In the genomic region with DNA sequence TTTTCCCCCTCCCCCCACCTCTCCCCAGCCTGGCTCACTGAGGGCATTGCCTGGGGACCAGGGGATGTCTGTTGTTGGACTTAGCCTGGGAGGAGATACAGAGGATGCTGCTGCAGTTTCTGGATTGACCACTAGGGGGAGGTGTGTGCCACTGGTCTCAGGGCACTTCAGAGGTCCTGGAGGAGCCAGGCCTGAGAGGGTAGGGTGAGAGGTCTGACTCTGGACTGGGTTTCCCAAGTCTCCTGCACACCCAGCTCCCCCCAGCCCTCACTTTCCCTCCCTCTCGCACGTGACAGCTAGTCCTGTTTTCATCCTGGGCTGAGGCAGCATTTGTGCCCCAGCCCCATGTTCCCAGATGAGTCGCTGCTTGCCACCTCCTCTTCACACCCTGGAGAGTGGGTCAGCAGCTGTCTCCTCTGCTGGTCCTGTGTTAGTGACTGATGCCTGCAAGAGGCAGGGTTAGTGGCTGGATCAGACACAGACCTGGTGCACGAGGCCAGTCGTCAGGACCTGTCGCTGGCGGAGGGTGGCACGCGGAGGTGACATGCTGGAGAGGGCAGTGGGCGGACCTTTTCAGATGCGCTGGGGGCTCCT, we compare ENCODE assay signal across 9 cellular contexts. TPM values are rescaled to one million over a fixed set of nuclear protein-coding genes. Genes with fewer than 3 reads are reported as not detected.
DNase-seq lines count a peak whose midpoint lies in the region; ATAC-seq and TF ChIP-seq lines count a peak whose summit lies in the region.
"Had no signal": no experiment of that assay in that cellular context is flagged by ENCODE, and none has a peak within 500 bp of the region (broad histone marks: within the 10 kb centered on the region; RNA-seq: fewer than 3 reads in every experiment).

No MANE protein-coding gene starts in this region.

- H3K4me3 Mint-ChIP-seq in endothelial cell (ENCODE audit: unreplicated experiment): no peak overlapping the region
- H3K4me3 Mint-ChIP-seq: IgD-negative memory B cell had no signal

- ATAC-seq in GM18873 (IDR thresholded peaks at IDR 0.05; ENCODE audit: low FRiP score, unreplicated experiment) (peak; percentile 55), HG03280 (IDR thresholded peaks at IDR 0.05; ENCODE audit: unreplicated experiment) (peak; percentile 64)

- no peaks in the 10 kb centered on the region for H3K36me3 Mint-ChIP-seq in endothelial cell (ENCODE audit: low read depth, unreplicated experiment)
- H3K36me3 Mint-ChIP-seq: IgD-negative memory B cell had no signal

- peaks cover 12% of the 10 kb centered on the region for H3K27me3 Mint-ChIP-seq in endothelial cell (ENCODE audit: unreplicated experiment)

- no peaks in the 10 kb centered on the region for H3K9me3 Mint-ChIP-seq in endothelial cell (ENCODE audit: unreplicated experiment)
- H3K9me3 Mint-ChIP-seq: IgD-negative memory B cell had no signal

- peaks cover 4% of the 10 kb centered on the region for H3K4me1 ChIP-seq in BE2C

- no peaks in the 10 kb centered on the region for H3K9me3 ChIP-seq in BE2C

- H3K36me3 ChIP-seq in BE2C: no peaks in the 10 kb centered on the region

- no peak overlapping the region for H3K4me3 ChIP-seq in BE2C (ENCODE audit: low read depth, low read length)

- no peaks in the 10 kb centered on the region for H3K27me3 ChIP-seq in BE2C

- no peaks in the 10 kb centered on the region for H3K4me1 Mint-ChIP-seq in endothelial cell (ENCODE audit: unreplicated experiment)

- peak; percentile 86 for DNase-seq in BE2C
- DNase-seq in NOMO-1 treated with DMSO at 0.1 percent for 48 hours (lab: John Stamatoyannopoulos, UW; ENCODE audit: unreplicated experiment): peak; percentile 63
- DNase-seq in activated CD8-positive, alpha-beta memory T cell treated with anti-CD3 and anti-CD28 coated beads for 4 hours (ENCODE audit: low read depth in 2 of 2): peak; percentile 58 to 60
- peak; percentile 91 for DNase-seq in endothelial cell (ENCODE audit: low spot score)
- DNase-seq in midbrain (lab: John Stamatoyannopoulos, UW): peak; percentile 64
- peak; percentile 69 for DNase-seq in stimulated activated CD8-positive, alpha-beta memory T cell treated with anti-CD3 and anti-CD28 coated beads, Interleukin-4, amount 100 ng/mL, for 24 hours (ENCODE audit: low read depth)

- TF ChIP-seq CTCF in BE2C (IDR thresholded peaks at IDR 0.05; ENCODE audit: low read depth, low read length) (peak; percentile 99), endothelial cell (IDR thresholded peaks at IDR 0.05; ENCODE audit: unreplicated experiment) (peak; percentile 91)

- H3K27ac Mint-ChIP-seq in endothelial cell (ENCODE audit: unreplicated experiment): no peak overlapping the region

RNA-seq across cellular contexts. Expression of gene IL3, which starts 4.4 kb away (rescaled TPM):
- polyA plus RNA-seq in BE2C (2012; ENCODE audit: insufficient read depth, insufficient read length, low read depth): not detected
- total RNA-seq in endothelial cell (ENCODE audit: unreplicated experiment): not detected
- polyA plus RNA-seq: IgD-negative memory B cell had no signal

RNA-seq across cellular contexts. Expression of gene CSF2, which starts 8.8 kb away (rescaled TPM):
- polyA plus RNA-seq in BE2C (2012; ENCODE audit: insufficient read depth, insufficient read length, low read depth): not detected
- not detected for total RNA-seq in endothelial cell (ENCODE audit: unreplicated experiment)
- polyA plus RNA-seq: IgD-negative memory B cell had no signal

RNA-seq across cellular contexts. Expression of gene ACSL6, which starts 53.4 kb away (rescaled TPM):
- polyA plus RNA-seq in BE2C (2012; ENCODE audit: insufficient read depth, insufficient read length, low read depth): 1.9 TPM
- 0.80 TPM for total RNA-seq in endothelial cell (ENCODE audit: unreplicated experiment)
